Comparison of ENCODE assay signal across 19 cellular contexts in the genomic region with DNA sequence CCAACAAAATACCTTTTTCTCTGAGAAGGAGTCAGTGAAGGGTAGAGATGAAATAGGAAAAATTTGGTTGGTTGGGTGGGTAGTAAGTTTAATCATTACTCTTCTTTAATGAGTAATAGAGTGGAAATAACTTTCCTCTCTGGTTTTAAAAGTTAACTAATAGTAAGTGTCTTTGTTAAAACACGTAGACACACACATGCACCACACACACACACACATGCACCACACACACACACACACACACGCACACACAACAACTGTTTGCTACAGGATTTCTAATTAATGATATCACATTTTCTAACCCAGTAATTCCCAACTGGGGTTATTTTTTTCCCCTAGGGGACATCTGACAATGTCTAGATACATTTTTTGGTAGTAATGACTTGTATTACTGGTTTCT.
"Had no signal": no experiment of that assay in that cellular context is flagged by ENCODE, and none has a peak within 500 bp of the region (broad histone marks: within the 10 kb centered on the region; RNA-seq: fewer than 3 reads in every experiment).

No MANE protein-coding gene starts in this region.

- FAIRE-seq: islet of Langerhans, pancreas, TTC549 had no signal

- H3K27ac Mint-ChIP-seq: activated CD4-positive, alpha-beta T cell treated with anti-CD3 and anti-CD28 coated beads, Interleukin-2, amount 10 ng/mL, durations not matched to agents 7 days and 5 days; activated naive CD8-positive, alpha-beta T cell treated with anti-CD3 and anti-CD28 coated beads, Interleukin-2, amount 10 ng/mL, durations not matched to agents 7 days and 5 days; activated T-helper 1 cell treated with anti-CD3 and anti-CD28 coated beads, Interleukin-12 subunit alpha, Interleukin-12 subunit beta, Interleukin-2, Interleukin-4 antibody, amounts not matched to agents 30 ng/mL and 10 ng/mL and 1 ng/mL, durations not matched to agents 14 hours and 24 hours and 36 hours; WTC11 had no signal

- H3K9me3 ChIP-seq: gastrocnemius medialis, pancreas had no signal

- H3K4me3 ChIP-seq: gastrocnemius medialis, heart right ventricle, pancreas had no signal

- DNase-seq: activated CD4-positive, alpha-beta T cell treated with anti-CD3 and anti-CD28 coated beads, Interleukin-2, amount 10 ng/mL, durations not matched to agents 7 days and 5 days; activated CD8-positive, alpha-beta memory T cell treated with anti-CD3 and anti-CD28 coated beads, Interleukin-2, amount 50 U/mL, for 48 hours; activated naive CD4-positive, alpha-beta T cell; activated naive CD8-positive, alpha-beta T cell treated with anti-CD3 and anti-CD28 coated beads, Interleukin-2, amount 10 ng/mL, durations not matched to agents 7 days and 5 days; anterior cingulate cortex; brain microvascular endothelial cell; cortex of kidney; effector CD4-positive, alpha-beta T cell; gastrocnemius medialis; heart right ventricle; pancreas; stimulated activated CD4-positive, alpha-beta T cell treated with anti-CD3 and anti-CD28 coated beads, Interleukin-1b, Interleukin-23, amount 100 ng/mL, for 48 hours; T-helper 2 cell had no signal

- H3K9me3 Mint-ChIP-seq: activated CD4-positive, alpha-beta T cell treated with anti-CD3 and anti-CD28 coated beads, Interleukin-2, amount 10 ng/mL, durations not matched to agents 7 days and 5 days; activated naive CD8-positive, alpha-beta T cell treated with anti-CD3 and anti-CD28 coated beads, Interleukin-2, amount 10 ng/mL, durations not matched to agents 7 days and 5 days; activated T-helper 1 cell treated with anti-CD3 and anti-CD28 coated beads, Interleukin-12 subunit alpha, Interleukin-12 subunit beta, Interleukin-2, Interleukin-4 antibody, amounts not matched to agents 30 ng/mL and 10 ng/mL and 1 ng/mL, durations not matched to agents 14 hours and 24 hours and 36 hours; central memory CD8-positive, alpha-beta T cell had no signal

- H3K27ac ChIP-seq: brain microvascular endothelial cell, gastrocnemius medialis, heart right ventricle, pancreas had no signal

- ATAC-seq: gastrocnemius medialis, heart right ventricle, left lobe of liver, pancreas, WTC11 had no signal

- H3K27me3 Mint-ChIP-seq: activated CD4-positive, alpha-beta T cell treated with anti-CD3 and anti-CD28 coated beads, Interleukin-2, amount 10 ng/mL, durations not matched to agents 7 days and 5 days; activated naive CD8-positive, alpha-beta T cell treated with anti-CD3 and anti-CD28 coated beads, Interleukin-2, amount 10 ng/mL, durations not matched to agents 7 days and 5 days; central memory CD8-positive, alpha-beta T cell had no signal

- H3K4me1 ChIP-seq: heart right ventricle, pancreas had no signal

- H3K27me3 ChIP-seq: brain microvascular endothelial cell, gastrocnemius medialis, heart right ventricle, pancreas had no signal

- H3K36me3 ChIP-seq: brain microvascular endothelial cell, gastrocnemius medialis, heart right ventricle, pancreas had no signal

- H3K4me1 Mint-ChIP-seq: activated CD4-positive, alpha-beta T cell treated with anti-CD3 and anti-CD28 coated beads, Interleukin-2, amount 10 ng/mL, durations not matched to agents 7 days and 5 days; activated naive CD8-positive, alpha-beta T cell treated with anti-CD3 and anti-CD28 coated beads, Interleukin-2, amount 10 ng/mL, durations not matched to agents 7 days and 5 days; central memory CD8-positive, alpha-beta T cell; WTC11 had no signal

- H3K36me3 Mint-ChIP-seq: activated naive CD8-positive, alpha-beta T cell treated with anti-CD3 and anti-CD28 coated beads, Interleukin-2, amount 10 ng/mL, durations not matched to agents 7 days and 5 days had no signal

- H3K4me3 Mint-ChIP-seq: activated CD4-positive, alpha-beta T cell treated with anti-CD3 and anti-CD28 coated beads, Interleukin-2, amount 10 ng/mL, durations not matched to agents 7 days and 5 days; activated naive CD8-positive, alpha-beta T cell treated with anti-CD3 and anti-CD28 coated beads, Interleukin-2, amount 10 ng/mL, durations not matched to agents 7 days and 5 days; activated T-helper 1 cell treated with anti-CD3 and anti-CD28 coated beads, Interleukin-12 subunit alpha, Interleukin-12 subunit beta, Interleukin-2, Interleukin-4 antibody, amounts not matched to agents 30 ng/mL and 10 ng/mL and 1 ng/mL, durations not matched to agents 14 hours and 24 hours and 36 hours; central memory CD8-positive, alpha-beta T cell; WTC11 had no signal
